ENCODE assay signal across 8 cellular contexts in the genomic region with DNA sequence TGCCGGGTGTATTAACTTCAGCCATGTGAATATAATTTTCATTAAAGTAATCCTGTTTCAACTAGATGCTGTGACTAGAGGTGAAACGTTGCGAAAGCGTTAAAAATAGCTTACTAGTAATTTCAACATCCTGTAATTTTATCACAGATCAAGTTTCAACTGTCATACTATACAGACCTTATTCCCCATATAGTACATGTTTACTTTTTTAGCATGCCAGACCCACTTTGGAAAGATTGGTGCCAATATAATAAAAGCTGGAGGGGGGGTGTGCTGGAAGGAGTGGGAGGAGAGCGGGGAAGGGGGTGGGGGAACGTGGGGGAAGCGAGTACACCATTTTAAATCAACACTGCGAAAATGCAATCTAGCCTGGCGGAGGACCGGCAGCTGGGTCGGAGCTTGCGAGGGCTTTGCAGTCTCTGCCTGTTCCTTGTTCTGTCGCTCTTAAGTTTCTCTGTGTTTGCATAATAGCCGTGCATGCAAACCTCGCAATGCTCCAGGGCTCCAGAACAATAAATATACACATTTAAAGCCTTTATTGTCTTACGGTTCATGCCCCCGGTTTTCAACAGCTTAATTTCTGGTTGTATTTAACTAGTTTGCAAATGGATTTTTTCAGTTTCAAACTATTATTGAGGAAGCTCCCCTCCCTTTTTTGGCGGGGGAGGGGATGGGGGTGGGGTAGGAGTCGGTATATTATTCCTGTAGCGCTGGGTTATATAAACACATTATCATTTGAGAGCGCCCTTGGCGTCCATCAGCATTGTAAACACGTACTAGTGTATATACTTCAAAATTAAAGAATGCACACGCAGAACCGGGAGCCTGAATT. TPM values are rescaled to one million over a fixed set of nuclear protein-coding genes. Genes with fewer than 3 reads are reported as not detected.
DNase-seq lines count a peak whose midpoint lies in the region; ATAC-seq and TF ChIP-seq lines count a peak whose summit lies in the region.

No MANE protein-coding gene starts in this region.

- H3K4me3 ChIP-seq in muscle layer of colon (ENCODE audit: low read depth in 1 of 2, low read length in 2 of 2) (peak overlapping the region; percentile 72 to 96), thyroid gland (replicated peaks in 1 of 3) (peak overlapping the region in 2 of 3 donors; percentile 2 to 67)

- WGBS in thyroid gland, 2 donors: 2% methylated on average over 25 of the region's 25 CpGs

- H3K9me3 ChIP-seq in muscle layer of colon (ENCODE audit: low read length) (no peaks in the 10 kb centered on the region), thyroid gland (no peaks in the 10 kb centered on the region)

- no peaks in the 10 kb centered on the region for H3K36me3 ChIP-seq in muscle layer of colon (ENCODE audit: insufficient read depth, low read length)
- no peaks in the 10 kb centered on the region for H3K36me3 ChIP-seq in thyroid gland

- no peak for TF ChIP-seq CTCF in thyroid gland (IDR thresholded peaks at IDR 0.05)

- ATAC-seq in GM19438 (IDR thresholded peaks at IDR 0.05; ENCODE audit: low read depth, unreplicated experiment) (peak; percentile 35), HG03460 (IDR thresholded peaks at IDR 0.05; ENCODE audit: unreplicated experiment) (peak; percentile 32), esophagus mucosa (peak; percentile 12)

- peak overlapping the region; percentile 2 for H3K9ac ChIP-seq in muscle layer of colon (ENCODE audit: low read length)

- H3K27ac ChIP-seq in muscle layer of colon (ENCODE audit: low read depth, low read length) (peak overlapping the region; percentile 53), thyroid gland (peak overlapping the region in 2 of 3 donors; percentile 14 to 47)

- intact Hi-C loops in thyroid gland (cut with DNase I): loop anchor here (10.0 kb wide), 1 partner anchor 345 kb away; no protein-coding TSS in a partner anchor

- H3K4me1 ChIP-seq in muscle layer of colon (ENCODE audit: insufficient read depth, low read length) (peaks cover 26% of the 10 kb centered on the region), thyroid gland (peaks cover 6 to 7% of the 10 kb centered on the region in 2 donors)

- DNase-seq in COLO668 (lab: John Stamatoyannopoulos, UW; ENCODE audit: unreplicated experiment) (peak; percentile 62), NCI-H82 (lab: John Stamatoyannopoulos, UW) (peak; percentile 34), thyroid gland (peak; percentile 39 to 41)
- peak; percentile 62 for DNase-seq in activated T-cell treated with anti-CD3 and anti-CD28 coated beads, Interleukin-2, amount 50 U/mL, for 1 hour

- no peak for TF ChIP-seq POLR2A in thyroid gland (IDR thresholded peaks at IDR 0.05)

- H3K27me3 ChIP-seq in muscle layer of colon (ENCODE audit: control insufficient read depth in 1 of 2, insufficient read depth in 2 of 2, low read length in 2 of 2) (no peaks in the 10 kb centered on the region), thyroid gland (no peaks in the 10 kb centered on the region)

RNA-seq across cellular contexts. Expression of a gene that starts 1.3 kb away (rescaled TPM):
- total RNA-seq in esophagus mucosa: 23.4 TPM
- 10 to 100 TPM in 3 of 4 donors, 1 to 10 TPM in 1; 7.6 to 36.3 (median 21.2) TPM for total RNA-seq in thyroid gland

Comparison
In these comparisons a context has a peak if more than half of its experiments do, and no peak if none do; other contexts are left out.
1. Peak in every context shown above with its lines: DNase-seq, ATAC-seq, H3K4me3 ChIP-seq and H3K27ac ChIP-seq.